In the genomic region with DNA sequence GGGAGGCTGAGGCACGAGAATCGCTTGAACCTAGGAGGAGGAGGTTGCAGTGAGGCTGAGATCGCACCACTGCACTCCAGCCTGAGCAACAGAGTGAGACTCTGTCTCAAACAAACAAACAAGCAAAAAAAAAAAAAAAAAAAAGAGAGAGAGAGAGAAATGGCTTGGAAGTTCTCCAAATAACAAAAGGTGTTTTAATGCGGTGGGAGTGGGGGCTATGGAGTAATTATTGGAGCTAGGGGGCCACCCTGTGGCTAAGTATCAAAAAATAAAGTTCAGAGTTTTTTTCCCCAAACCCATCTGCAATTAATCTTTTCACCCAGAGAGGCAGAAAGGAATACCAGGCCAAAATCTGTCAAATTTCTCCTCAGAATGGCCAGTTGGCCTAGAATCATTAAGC, we compare ENCODE assay signal across 1 cellular context.
TF ChIP-seq lines count a peak whose summit lies in the region.

No MANE protein-coding gene starts in this region.

TF ChIP-seq in H1, 55 proteins besides CTCF, POLR2A, EP300 and RAD21 (continued from another document):
- TF ChIP-seq RNF2 (IDR thresholded peaks at IDR 0.05; ENCODE audit: borderline replicate concordance, low read depth, low read length, missing control alignments, poor library complexity, severe bottlenecking) (no peak), ZNF274 (IDR thresholded peaks at IDR 0.05; ENCODE audit: borderline replicate concordance, extremely low read depth, low read length) (no peak), BCL11A (IDR thresholded peaks at IDR 0.05; ENCODE audit: low read depth in 2 of 2, low read length in 2 of 2) (no peak), KDM4A (IDR thresholded peaks at IDR 0.05; ENCODE audit: low read depth, low read length, severe bottlenecking) (no peak), CTBP2 (IDR thresholded peaks at IDR 0.05; ENCODE audit: borderline replicate concordance, insufficient read depth, insufficient read length, low read length) (no peak), SIN3A (conservative IDR thresholded peaks at IDR 0.05 in 1 of 2, IDR thresholded peaks at IDR 0.05 in 1 of 2; ENCODE audit: low read depth in 1 of 2, low read length in 2 of 2) (no peak), SRF (IDR thresholded peaks at IDR 0.05; ENCODE audit: low read depth, low read length) (no peak), HDAC2 (IDR thresholded peaks at IDR 0.05; ENCODE audit: borderline replicate concordance in 1 of 2, low read depth in 2 of 2, low read length in 2 of 2) (no peak), EZH2 (IDR thresholded peaks at IDR 0.05; ENCODE audit: low read depth, low read length, severe bottlenecking) (no peak), RFX5 (IDR thresholded peaks at IDR 0.05; ENCODE audit: borderline replicate concordance, low read depth, low read length) (no peak), ASH2L (IDR thresholded peaks at IDR 0.05; ENCODE audit: low read length) (no peak)
- TF ChIP-seq, protein P1, sequence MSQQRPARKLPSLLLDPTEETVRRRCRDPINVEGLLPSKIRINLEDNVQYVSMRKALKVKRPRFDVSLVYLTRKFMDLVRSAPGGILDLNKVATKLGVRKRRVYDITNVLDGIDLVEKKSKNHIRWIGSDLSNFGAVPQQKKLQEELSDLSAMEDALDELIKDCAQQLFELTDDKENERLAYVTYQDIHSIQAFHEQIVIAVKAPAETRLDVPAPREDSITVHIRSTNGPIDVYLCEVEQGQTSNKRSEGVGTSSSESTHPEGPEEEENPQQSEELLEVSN (IDR thresholded peaks at IDR 0.05): no peak
- TF ChIP-seq, protein P2, sequence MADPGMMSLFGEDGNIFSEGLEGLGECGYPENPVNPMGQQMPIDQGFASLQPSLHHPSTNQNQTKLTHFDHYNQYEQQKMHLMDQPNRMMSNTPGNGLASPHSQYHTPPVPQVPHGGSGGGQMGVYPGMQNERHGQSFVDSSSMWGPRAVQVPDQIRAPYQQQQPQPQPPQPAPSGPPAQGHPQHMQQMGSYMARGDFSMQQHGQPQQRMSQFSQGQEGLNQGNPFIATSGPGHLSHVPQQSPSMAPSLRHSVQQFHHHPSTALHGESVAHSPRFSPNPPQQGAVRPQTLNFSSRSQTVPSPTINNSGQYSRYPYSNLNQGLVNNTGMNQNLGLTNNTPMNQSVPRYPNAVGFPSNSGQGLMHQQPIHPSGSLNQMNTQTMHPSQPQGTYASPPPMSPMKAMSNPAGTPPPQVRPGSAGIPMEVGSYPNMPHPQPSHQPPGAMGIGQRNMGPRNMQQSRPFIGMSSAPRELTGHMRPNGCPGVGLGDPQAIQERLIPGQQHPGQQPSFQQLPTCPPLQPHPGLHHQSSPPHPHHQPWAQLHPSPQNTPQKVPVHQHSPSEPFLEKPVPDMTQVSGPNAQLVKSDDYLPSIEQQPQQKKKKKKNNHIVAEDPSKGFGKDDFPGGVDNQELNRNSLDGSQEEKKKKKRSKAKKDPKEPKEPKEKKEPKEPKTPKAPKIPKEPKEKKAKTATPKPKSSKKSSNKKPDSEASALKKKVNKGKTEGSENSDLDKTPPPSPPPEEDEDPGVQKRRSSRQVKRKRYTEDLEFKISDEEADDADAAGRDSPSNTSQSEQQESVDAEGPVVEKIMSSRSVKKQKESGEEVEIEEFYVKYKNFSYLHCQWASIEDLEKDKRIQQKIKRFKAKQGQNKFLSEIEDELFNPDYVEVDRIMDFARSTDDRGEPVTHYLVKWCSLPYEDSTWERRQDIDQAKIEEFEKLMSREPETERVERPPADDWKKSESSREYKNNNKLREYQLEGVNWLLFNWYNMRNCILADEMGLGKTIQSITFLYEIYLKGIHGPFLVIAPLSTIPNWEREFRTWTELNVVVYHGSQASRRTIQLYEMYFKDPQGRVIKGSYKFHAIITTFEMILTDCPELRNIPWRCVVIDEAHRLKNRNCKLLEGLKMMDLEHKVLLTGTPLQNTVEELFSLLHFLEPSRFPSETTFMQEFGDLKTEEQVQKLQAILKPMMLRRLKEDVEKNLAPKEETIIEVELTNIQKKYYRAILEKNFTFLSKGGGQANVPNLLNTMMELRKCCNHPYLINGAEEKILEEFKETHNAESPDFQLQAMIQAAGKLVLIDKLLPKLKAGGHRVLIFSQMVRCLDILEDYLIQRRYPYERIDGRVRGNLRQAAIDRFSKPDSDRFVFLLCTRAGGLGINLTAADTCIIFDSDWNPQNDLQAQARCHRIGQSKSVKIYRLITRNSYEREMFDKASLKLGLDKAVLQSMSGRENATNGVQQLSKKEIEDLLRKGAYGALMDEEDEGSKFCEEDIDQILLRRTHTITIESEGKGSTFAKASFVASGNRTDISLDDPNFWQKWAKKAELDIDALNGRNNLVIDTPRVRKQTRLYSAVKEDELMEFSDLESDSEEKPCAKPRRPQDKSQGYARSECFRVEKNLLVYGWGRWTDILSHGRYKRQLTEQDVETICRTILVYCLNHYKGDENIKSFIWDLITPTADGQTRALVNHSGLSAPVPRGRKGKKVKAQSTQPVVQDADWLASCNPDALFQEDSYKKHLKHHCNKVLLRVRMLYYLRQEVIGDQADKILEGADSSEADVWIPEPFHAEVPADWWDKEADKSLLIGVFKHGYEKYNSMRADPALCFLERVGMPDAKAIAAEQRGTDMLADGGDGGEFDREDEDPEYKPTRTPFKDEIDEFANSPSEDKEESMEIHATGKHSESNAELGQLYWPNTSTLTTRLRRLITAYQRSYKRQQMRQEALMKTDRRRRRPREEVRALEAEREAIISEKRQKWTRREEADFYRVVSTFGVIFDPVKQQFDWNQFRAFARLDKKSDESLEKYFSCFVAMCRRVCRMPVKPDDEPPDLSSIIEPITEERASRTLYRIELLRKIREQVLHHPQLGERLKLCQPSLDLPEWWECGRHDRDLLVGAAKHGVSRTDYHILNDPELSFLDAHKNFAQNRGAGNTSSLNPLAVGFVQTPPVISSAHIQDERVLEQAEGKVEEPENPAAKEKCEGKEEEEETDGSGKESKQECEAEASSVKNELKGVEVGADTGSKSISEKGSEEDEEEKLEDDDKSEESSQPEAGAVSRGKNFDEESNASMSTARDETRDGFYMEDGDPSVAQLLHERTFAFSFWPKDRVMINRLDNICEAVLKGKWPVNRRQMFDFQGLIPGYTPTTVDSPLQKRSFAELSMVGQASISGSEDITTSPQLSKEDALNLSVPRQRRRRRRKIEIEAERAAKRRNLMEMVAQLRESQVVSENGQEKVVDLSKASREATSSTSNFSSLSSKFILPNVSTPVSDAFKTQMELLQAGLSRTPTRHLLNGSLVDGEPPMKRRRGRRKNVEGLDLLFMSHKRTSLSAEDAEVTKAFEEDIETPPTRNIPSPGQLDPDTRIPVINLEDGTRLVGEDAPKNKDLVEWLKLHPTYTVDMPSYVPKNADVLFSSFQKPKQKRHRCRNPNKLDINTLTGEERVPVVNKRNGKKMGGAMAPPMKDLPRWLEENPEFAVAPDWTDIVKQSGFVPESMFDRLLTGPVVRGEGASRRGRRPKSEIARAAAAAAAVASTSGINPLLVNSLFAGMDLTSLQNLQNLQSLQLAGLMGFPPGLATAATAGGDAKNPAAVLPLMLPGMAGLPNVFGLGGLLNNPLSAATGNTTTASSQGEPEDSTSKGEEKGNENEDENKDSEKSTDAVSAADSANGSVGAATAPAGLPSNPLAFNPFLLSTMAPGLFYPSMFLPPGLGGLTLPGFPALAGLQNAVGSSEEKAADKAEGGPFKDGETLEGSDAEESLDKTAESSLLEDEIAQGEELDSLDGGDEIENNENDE (IDR thresholded peaks at IDR 0.05; ENCODE audit: insufficient replicate concordance, low read length): no peak
TF ChIP-seq in H1: peak in this region for 0.
